Comparison of ENCODE assay signal across 13 cellular contexts in the genomic region with DNA sequence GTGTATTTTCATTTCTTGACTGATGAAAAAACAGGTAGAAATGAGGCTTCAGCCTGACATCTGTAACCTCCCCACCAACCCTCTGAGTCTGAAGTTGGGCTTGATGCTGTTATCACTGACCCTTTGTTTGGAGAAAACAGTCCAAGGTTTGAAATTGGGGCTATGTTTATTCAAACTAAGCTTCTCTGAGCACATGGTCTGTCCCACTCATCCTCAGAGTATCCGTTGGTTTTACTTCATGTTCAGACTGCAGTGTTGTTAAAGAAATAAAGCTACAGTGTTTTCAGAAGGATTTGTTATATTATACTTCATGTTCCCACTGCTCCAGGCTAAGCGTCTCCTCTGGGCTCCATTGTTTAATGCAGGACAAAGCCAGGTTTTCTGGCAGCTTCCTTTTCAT. TPM values are rescaled to one million over a fixed set of nuclear protein-coding genes. Genes with fewer than 3 reads are reported as not detected.
DNase-seq lines count a peak whose midpoint lies in the region; ATAC-seq lines count a peak whose summit lies in the region.
"Had no signal": no experiment of that assay in that cellular context is flagged by ENCODE, and none has a peak within 500 bp of the region (broad histone marks: within the 10 kb centered on the region; RNA-seq: fewer than 3 reads in every experiment).

No MANE protein-coding gene starts in this region.

- H3K27me3 ChIP-seq in H7 (ENCODE audit: control insufficient read depth, insufficient read depth, low read length): no peaks in the 10 kb centered on the region

- no peaks in the 10 kb centered on the region for H3K9me3 Mint-ChIP-seq in activated T-cell treated with anti-CD3 and anti-CD28 coated beads, Interleukin-2, amount 50 U/mL, for 72 hours
- H3K9me3 Mint-ChIP-seq in activated T-helper 1 cell treated with anti-CD3 and anti-CD28 coated beads, Interleukin-12 subunit alpha, Interleukin-12 subunit beta, Interleukin-2, Interleukin-4 antibody, amounts not matched to agents 30 ng/mL and 10 ng/mL and 1 ng/mL, durations not matched to agents 14 hours and 24 hours and 36 hours: no peaks in the 10 kb centered on the region
- H3K9me3 Mint-ChIP-seq: mesothelial cell of epicardium had no signal

- no peak for DNase-seq in activated T-cell treated with anti-CD3 and anti-CD28 coated beads, Interleukin-2, amount 50 U/mL, for 72 hours
- no peak for DNase-seq in activated T-cell treated with anti-CD3 and anti-CD28 coated beads, Interleukin-2, amount 50 U/mL, for 48 hours
- DNase-seq in activated T-helper 1 cell treated with anti-CD3 and anti-CD28 coated beads, Interleukin-12 subunit alpha, Interleukin-12 subunit beta, Interleukin-2, Interleukin-4 antibody, amounts not matched to agents 30 ng/mL and 10 ng/mL and 1 ng/mL, durations not matched to agents 14 hours and 24 hours and 36 hours (ENCODE audit: low spot score): no peak
- peak; percentile 82 for DNase-seq in foreskin melanocyte
- DNase-seq in superior temporal gyrus (ENCODE audit: extremely low spot score): peak; percentile 30
- DNase-seq in dedifferentiated amniotic fluid mesenchymal stem cell (ENCODE audit: extremely low spot score): no peak
- no peak for DNase-seq in H7
- no peak for DNase-seq in NCI-H345 (lab: John Stamatoyannopoulos, UW)
- DNase-seq: ACHN; activated CD8-positive, alpha-beta memory T cell treated with anti-CD3 and anti-CD28 coated beads, Interleukin-2, amount 50 U/mL, for 4 hours; head of caudate nucleus; NCI-H1436 treated with DMSO at 0.1 percent for 48 hours had no signal

- no peaks in the 10 kb centered on the region for H3K27me3 Mint-ChIP-seq in activated T-cell treated with anti-CD3 and anti-CD28 coated beads, Interleukin-2, amount 50 U/mL, for 72 hours (ENCODE audit: low read depth)
- H3K27me3 Mint-ChIP-seq in activated T-helper 1 cell treated with anti-CD3 and anti-CD28 coated beads, Interleukin-12 subunit alpha, Interleukin-12 subunit beta, Interleukin-2, Interleukin-4 antibody, amounts not matched to agents 30 ng/mL and 10 ng/mL and 1 ng/mL, durations not matched to agents 14 hours and 24 hours and 36 hours (ENCODE audit: insufficient read depth): peaks cover 2% of the 10 kb centered on the region

- ATAC-seq in activated T-cell treated with anti-CD3 and anti-CD28 coated beads, Interleukin-2, amount 50 U/mL, for 72 hours (replicated peaks in 1 of 2): peak in 1 of 2 donors; percentile 16

- peak overlapping the region; percentile 18 for H3K27ac Mint-ChIP-seq in activated T-cell treated with anti-CD3 and anti-CD28 coated beads, Interleukin-2, amount 50 U/mL, for 72 hours
- H3K27ac Mint-ChIP-seq in activated T-helper 1 cell treated with anti-CD3 and anti-CD28 coated beads, Interleukin-12 subunit alpha, Interleukin-12 subunit beta, Interleukin-2, Interleukin-4 antibody, amounts not matched to agents 30 ng/mL and 10 ng/mL and 1 ng/mL, durations not matched to agents 14 hours and 24 hours and 36 hours: no peak overlapping the region

- peak overlapping the region; percentile 15 to 28 for H3K4me3 Mint-ChIP-seq in activated T-cell treated with anti-CD3 and anti-CD28 coated beads, Interleukin-2, amount 50 U/mL, for 72 hours
- H3K4me3 Mint-ChIP-seq in activated T-helper 1 cell treated with anti-CD3 and anti-CD28 coated beads, Interleukin-12 subunit alpha, Interleukin-12 subunit beta, Interleukin-2, Interleukin-4 antibody, amounts not matched to agents 30 ng/mL and 10 ng/mL and 1 ng/mL, durations not matched to agents 14 hours and 24 hours and 36 hours: peak overlapping the region; percentile 25
- H3K4me3 Mint-ChIP-seq: mesothelial cell of epicardium had no signal

- no peak overlapping the region for H3K4me3 ChIP-seq in H7 (ENCODE audit: insufficient read depth, low read depth, low read length)

- H3K4me1 Mint-ChIP-seq in activated T-cell treated with anti-CD3 and anti-CD28 coated beads, Interleukin-2, amount 50 U/mL, for 72 hours (ENCODE audit: low read depth): peaks cover 54% of the 10 kb centered on the region
- H3K4me1 Mint-ChIP-seq in activated T-helper 1 cell treated with anti-CD3 and anti-CD28 coated beads, Interleukin-12 subunit alpha, Interleukin-12 subunit beta, Interleukin-2, Interleukin-4 antibody, amounts not matched to agents 30 ng/mL and 10 ng/mL and 1 ng/mL, durations not matched to agents 14 hours and 24 hours and 36 hours (ENCODE audit: low read depth): peaks cover 61% of the 10 kb centered on the region

- no peaks in the 10 kb centered on the region for H3K36me3 ChIP-seq in H7 (replicated peaks; ENCODE audit: control insufficient read depth, insufficient read depth, low read length)

- intact Hi-C loops in activated T-helper 1 cell treated with anti-CD3 and anti-CD28 coated beads, Interleukin-12 subunit alpha, Interleukin-12 subunit beta, Interleukin-2, Interleukin-4 antibody, amounts not matched to agents 30 ng/mL and 10 ng/mL and 1 ng/mL, durations not matched to agents 14 hours and 24 hours and 36 hours (cut with micrococcal nuclease): no loop called here

- no peaks in the 10 kb centered on the region for H3K36me3 Mint-ChIP-seq in activated T-cell treated with anti-CD3 and anti-CD28 coated beads, Interleukin-2, amount 50 U/mL, for 72 hours (ENCODE audit: insufficient read depth in 2 of 2)
- peaks cover 23% of the 10 kb centered on the region for H3K36me3 Mint-ChIP-seq in activated T-helper 1 cell treated with anti-CD3 and anti-CD28 coated beads, Interleukin-12 subunit alpha, Interleukin-12 subunit beta, Interleukin-2, Interleukin-4 antibody, amounts not matched to agents 30 ng/mL and 10 ng/mL and 1 ng/mL, durations not matched to agents 14 hours and 24 hours and 36 hours (ENCODE audit: low read depth)
- H3K36me3 Mint-ChIP-seq: mesothelial cell of epicardium had no signal

RNA-seq across cellular contexts. Expression of gene MAPKBP1, which starts 6.0 kb away (rescaled TPM):
- 10 to 100 TPM; 16.0 to 17.7 TPM for total RNA-seq in activated T-cell treated with anti-CD3 and anti-CD28 coated beads, Interleukin-2, amount 50 U/mL, for 72 hours
- total RNA-seq in activated T-helper 1 cell treated with anti-CD3 and anti-CD28 coated beads, Interleukin-12 subunit alpha, Interleukin-12 subunit beta, Interleukin-2, Interleukin-4 antibody, amounts not matched to agents 30 ng/mL and 10 ng/mL and 1 ng/mL, durations not matched to agents 14 hours and 24 hours and 36 hours: 26.3 and 28.2 TPM in 2 replicates
- 5.9 and 8.2 TPM in 2 replicates for total RNA-seq in H7 (2014; rRNA removed; shearing (Covaris generic))

RNA-seq across cellular contexts. Expression of gene JMJD7, which starts 47.6 kb away (rescaled TPM):
- total RNA-seq in activated T-cell treated with anti-CD3 and anti-CD28 coated beads, Interleukin-2, amount 50 U/mL, for 72 hours: 10 to 100 TPM; 15.2 to 16.0 TPM
- total RNA-seq in activated T-helper 1 cell treated with anti-CD3 and anti-CD28 coated beads, Interleukin-12 subunit alpha, Interleukin-12 subunit beta, Interleukin-2, Interleukin-4 antibody, amounts not matched to agents 30 ng/mL and 10 ng/mL and 1 ng/mL, durations not matched to agents 14 hours and 24 hours and 36 hours: 14.2 and 17.8 TPM in 2 replicates
- 10.7 and 12.3 TPM in 2 replicates for total RNA-seq in H7 (2014; rRNA removed; shearing (Covaris generic))

RNA-seq across cellular contexts. Expression of gene PLA2G4B, which starts 58.4 kb away (rescaled TPM):
- 1 to 10 TPM; 4.4 to 9.1 TPM for total RNA-seq in activated T-cell treated with anti-CD3 and anti-CD28 coated beads, Interleukin-2, amount 50 U/mL, for 72 hours
- 6.0 and 6.7 TPM in 2 replicates for total RNA-seq in activated T-helper 1 cell treated with anti-CD3 and anti-CD28 coated beads, Interleukin-12 subunit alpha, Interleukin-12 subunit beta, Interleukin-2, Interleukin-4 antibody, amounts not matched to agents 30 ng/mL and 10 ng/mL and 1 ng/mL, durations not matched to agents 14 hours and 24 hours and 36 hours
- total RNA-seq in H7 (2014; rRNA removed; shearing (Covaris generic)): 3.0 and 5.3 TPM in 2 replicates

Comparison
In these comparisons a context has a peak if more than half of its experiments do, and no peak if none do; other contexts are left out.
1. DNase-seq: peak in foreskin melanocyte (single experiment) and superior temporal gyrus (single experiment); none in activated T-cell treated with anti-CD3 and anti-CD28 coated beads, Interleukin-2, amount 50 U/mL, for 72 hours (0 of 2), activated T-cell treated with anti-CD3 and anti-CD28 coated beads, Interleukin-2, amount 50 U/mL, for 48 hours (0 of 2), activated T-helper 1 cell treated with anti-CD3 and anti-CD28 coated beads, Interleukin-12 subunit alpha, Interleukin-12 subunit beta, Interleukin-2, Interleukin-4 antibody, amounts not matched to agents 30 ng/mL and 10 ng/mL and 1 ng/mL, durations not matched to agents 14 hours and 24 hours and 36 hours (single experiment), dedifferentiated amniotic fluid mesenchymal stem cell (single experiment), H7 (single experiment) and NCI-H345 (single experiment).